Comparison of ENCODE assay signal across 14 cellular contexts in the genomic region with DNA sequence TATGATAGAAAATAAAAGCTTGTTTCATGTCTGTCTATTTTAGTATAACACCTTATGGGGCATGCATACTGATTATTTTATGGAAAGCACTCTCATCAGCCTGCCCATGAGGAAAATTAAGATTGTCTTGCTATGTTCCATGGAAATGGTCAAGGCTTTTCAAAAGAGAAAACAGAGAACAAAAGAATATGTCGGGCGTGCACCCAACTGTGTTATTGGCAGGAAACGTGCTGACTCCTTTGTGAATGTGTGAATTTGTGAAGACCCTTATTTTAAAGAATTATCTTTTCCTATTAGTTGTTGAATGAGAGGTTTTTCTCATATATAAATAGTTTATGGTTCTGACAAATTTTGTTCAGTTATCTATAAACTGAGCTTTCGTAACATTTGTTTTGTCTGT.
DNase-seq lines count a peak whose midpoint lies in the region; ATAC-seq and TF ChIP-seq lines count a peak whose summit lies in the region.
"Had no signal": no experiment of that assay in that cellular context is flagged by ENCODE, and none has a peak within 500 bp of the region (broad histone marks: within the 10 kb centered on the region; RNA-seq: fewer than 3 reads in every experiment).

No MANE protein-coding gene starts in this region.

- H3K4me3 ChIP-seq in endodermal cell (ENCODE audit: low read length) (no peak overlapping the region), neuron (ENCODE audit: low read length) (no peak overlapping the region), left ventricle myocardium inferior (no peak overlapping the region)

- WGBS in endodermal cell (ENCODE audit: insufficient coverage in 1 of 2, insufficient read length in 1 of 2), 2 experiments, result 86 to 88% methylated on average over 1 to 4 of the region's 4 CpGs

- H3K27me3 ChIP-seq in endodermal cell (ENCODE audit: control insufficient read depth, insufficient read depth, low read length, poor library complexity, severe bottlenecking) (no peaks in the 10 kb centered on the region), neuron (ENCODE audit: insufficient read depth, low read length) (no peaks in the 10 kb centered on the region), left ventricle myocardium inferior (ENCODE audit: low read depth) (no peaks in the 10 kb centered on the region)

- H3K36me3 ChIP-seq in endodermal cell (ENCODE audit: control insufficient read depth, insufficient read depth, low read length) (no peaks in the 10 kb centered on the region), neuron (ENCODE audit: insufficient read depth, low read length) (no peaks in the 10 kb centered on the region), left ventricle myocardium inferior (no peaks in the 10 kb centered on the region)

- H3K27ac ChIP-seq in endodermal cell (ENCODE audit: low read depth, low read length), result peak overlapping the region; percentile 19
- H3K27ac ChIP-seq in left ventricle myocardium inferior (replicated peaks), result no peak overlapping the region

- H3K27me3 Mint-ChIP-seq in endodermal cell (ENCODE audit: insufficient read depth), result no peaks in the 10 kb centered on the region
- H3K27me3 Mint-ChIP-seq: B cell; CD4-positive, alpha-beta memory T cell had no signal

- intact Hi-C loops in left ventricle myocardium inferior (cut with micrococcal nuclease), result no loop called here

- TF ChIP-seq CTCF in endodermal cell (conservative IDR thresholded peaks at IDR 0.05) (no peak), left ventricle myocardium inferior (IDR thresholded peaks at IDR 0.05; ENCODE audit: borderline replicate concordance) (no peak)

- no peak overlapping the region for H3K9ac ChIP-seq in endodermal cell (ENCODE audit: extremely low read depth, low read length, poor library complexity, severe bottlenecking)

- no peaks in the 10 kb centered on the region for H3K36me3 Mint-ChIP-seq in endodermal cell (ENCODE audit: low read depth)

- no peaks in the 10 kb centered on the region for H3K4me1 Mint-ChIP-seq in endodermal cell
- H3K4me1 Mint-ChIP-seq: H9 had no signal

- DNase-seq in Ammon's horn (ENCODE audit: low spot score) (peak; percentile 10), endodermal cell (no peak), superior temporal gyrus (ENCODE audit: extremely low spot score) (peak; percentile 69), left ventricle myocardium inferior (no peak), middle frontal gyrus (ENCODE audit: extremely low spot score, low spot score) (no peak)
- DNase-seq: ACHN; CD4-positive, alpha-beta memory T cell; DMS79; GOT3; H9; IMR-90 had no signal

- H3K9me3 Mint-ChIP-seq in endodermal cell, result peaks cover 6% of the 10 kb centered on the region
- H3K9me3 Mint-ChIP-seq: H9 had no signal

- ATAC-seq in GM19395 (IDR thresholded peaks at IDR 0.05; ENCODE audit: unreplicated experiment), result no peak

- no peak overlapping the region for H3K4me3 Mint-ChIP-seq in endodermal cell
- H3K4me3 Mint-ChIP-seq: B cell; CD4-positive, alpha-beta memory T cell; H9 had no signal

- H3K4me1 ChIP-seq in endodermal cell (ENCODE audit: control insufficient read depth, insufficient read depth, low read length), result no peaks in the 10 kb centered on the region
- peaks cover 11% of the 10 kb centered on the region for H3K4me1 ChIP-seq in neuron (ENCODE audit: insufficient read depth, low read length)
- no peaks in the 10 kb centered on the region for H3K4me1 ChIP-seq in left ventricle myocardium inferior

- H2AFZ ChIP-seq in neuron (ENCODE audit: low read depth, low read length), result peak overlapping the region; percentile 43

- H3K27ac Mint-ChIP-seq in endodermal cell, result no peak overlapping the region
- H3K27ac Mint-ChIP-seq: B cell; CD4-positive, alpha-beta memory T cell; H9 had no signal

- no peaks in the 10 kb centered on the region for H3K9me3 ChIP-seq in endodermal cell (ENCODE audit: control insufficient read depth, low read length)
- peaks cover 3% of the 10 kb centered on the region for H3K9me3 ChIP-seq in neuron (ENCODE audit: low read length)
- H3K9me3 ChIP-seq in left ventricle myocardium inferior (replicated peaks), result peaks cover 19% of the 10 kb centered on the region

Comparison
In these comparisons a context has a peak if more than half of its experiments do, and no peak if none do; other contexts are left out.
1. DNase-seq: peak in Ammon's horn (single experiment) and superior temporal gyrus (single experiment); none in endodermal cell (single experiment), left ventricle myocardium inferior (single experiment) and middle frontal gyrus (single experiment).